Comparison of ENCODE assay signal across 9 cellular contexts in the genomic region with DNA sequence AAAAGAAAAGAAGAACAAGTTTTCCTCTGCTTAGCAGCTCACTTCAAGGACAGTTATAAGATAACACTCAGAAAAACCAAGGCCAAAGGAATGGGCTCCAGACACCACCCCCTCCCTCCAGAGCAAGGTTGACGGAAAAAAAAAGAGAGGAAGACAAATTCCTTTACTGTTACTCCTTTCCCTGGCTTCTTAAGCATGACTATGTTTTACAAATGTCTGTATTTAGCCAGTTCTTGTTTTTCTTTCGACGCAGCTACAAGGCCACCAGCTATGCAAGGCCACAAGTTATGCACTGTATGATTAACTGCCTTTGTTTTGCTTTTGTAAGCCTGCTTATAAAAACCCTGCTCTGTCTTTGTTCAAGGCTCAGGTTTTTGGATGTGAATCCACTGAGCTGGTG. TPM values are rescaled to one million over a fixed set of nuclear protein-coding genes. Genes with fewer than 3 reads are reported as not detected.
DNase-seq lines count a peak whose midpoint lies in the region; ATAC-seq, FAIRE-seq and TF ChIP-seq lines count a peak whose summit lies in the region.
"Not testable (repeated sequence)": the region's sequence is repeated elsewhere in the genome, so short reads cannot be mapped to it uniquely, and the experiment has no call there.
"Had no signal": no experiment of that assay in that cellular context is flagged by ENCODE, and none has a peak within 500 bp of the region (broad histone marks: within the 10 kb centered on the region; RNA-seq: fewer than 3 reads in every experiment).

No MANE protein-coding gene starts in this region.

- H3K27ac ChIP-seq in SJSA1, result peak overlapping the region; percentile 86
- 0 out of 3 replicates have a peak overlapping the region, but pooled peaks have one; percentile 17 for H3K27ac ChIP-seq in K562 (ENCODE audit: extremely low read depth, low read depth, low read length)
- H3K27ac ChIP-seq in fibroblast of lung (ENCODE audit: insufficient read depth, low read length), result peak overlapping the region; percentile 56
- H3K27ac ChIP-seq in ovary, result peak overlapping the region in 1 of 2 donors; percentile 83

- WGBS in K562 (ENCODE audit: insufficient coverage, low coverage, missing lambda C conversion rate), result 55% methylated on average over 3 of the region's 3 CpGs
- WGBS in ovary, 3 donors, result 1 to 10% (median 3%) methylated on average over 3 of the region's 3 CpGs

- in situ Hi-C loops in Caki2 (cut with HindIII; ENCODE audit: low pct_unique_long_range_greater_than_20kb, low sequenced_read_pairs); K562 (cut with MboI): not testable (repeated sequence)

- not testable (repeated sequence) for H3K36me3 ChIP-seq in SJSA1; K562 (ENCODE audit: control insufficient read depth, insufficient read depth, low read length); fibroblast of lung (ENCODE audit: control insufficient read depth, insufficient read depth, low read length); kidney epithelial cell (ENCODE audit: control insufficient read depth, insufficient read depth, low read length); ovary

- CTCF ChIA-PET in K562 (lab: Yijun Ruan, JAX; ENCODE audit: low intra/inter-chr PET ratio), result not testable (repeated sequence)

- FAIRE-seq in K562 (lab: Jason Lieb, UNC), result not testable (repeated sequence)

- H4K20me1 ChIP-seq in K562 (replicated peaks; ENCODE audit: control insufficient read depth, insufficient read depth, low read length); fibroblast of lung (ENCODE audit: control insufficient read depth, extremely low read depth, insufficient read depth, low read length): not testable (repeated sequence)

- not testable (repeated sequence) for H3K4me2 ChIP-seq in K562 (ENCODE audit: insufficient read depth, low read length)
- peak overlapping the region; percentile 25 for H3K4me2 ChIP-seq in fibroblast of lung (ENCODE audit: extremely low read depth, insufficient read depth, low read length)

- not testable (repeated sequence) for H3K4me3 ChIP-seq in SJSA1; K562; fibroblast of lung (replicated peaks in 1 of 4; ENCODE audit: control extremely low read depth in 1 of 4, insufficient read depth in 1 of 4, low read depth in 3 of 4, low read length in 4 of 4); kidney epithelial cell (ENCODE audit: low read depth, low read length); ovary

- TF ChIP-seq EP300 in K562 (IDR thresholded peaks at IDR 0.05; ENCODE audit: low read length); ovary (IDR thresholded peaks at IDR 0.05): not testable (repeated sequence)

- not testable (repeated sequence) for H3K79me2 ChIP-seq in K562 (ENCODE audit: control insufficient read depth, insufficient read depth, low read length); fibroblast of lung (ENCODE audit: control insufficient read depth, insufficient read depth, low read length)

- not testable (repeated sequence) for H3K9me3 ChIP-seq in SJSA1 (replicated peaks); K562 (replicated peaks; ENCODE audit: control insufficient read depth, insufficient read depth, low read depth, low read length); fibroblast of lung (ENCODE audit: control insufficient read depth, insufficient read depth, low read depth, low read length); ovary

- POLR2A ChIA-PET in K562 (lab: Yijun Ruan, JAX), result interaction anchor here (1.0 to 1.3 kb wide), 4 partner anchors 17 to 129 kb away, joined by 3 to 4 read pairs (median 3); no protein-coding TSS in a partner anchor

- H3K9ac ChIP-seq in K562 (ENCODE audit: insufficient read depth in 1 of 2, low read depth in 2 of 2, low read length in 2 of 2); fibroblast of lung (ENCODE audit: insufficient read depth, low read length): not testable (repeated sequence)

- TF ChIP-seq CTCF in K562 (IDR thresholded peaks at IDR 0.05 in 2 of 3, conservative IDR thresholded peaks at IDR 0.05 in 1 of 3; ENCODE audit: insufficient read depth in 2 of 3, low read depth in 1 of 3, low read length in 3 of 3); fibroblast of lung (conservative IDR thresholded peaks at IDR 0.05 in 1 of 2, IDR thresholded peaks at IDR 0.05 in 1 of 2; ENCODE audit: low read depth in 1 of 2, low read length in 2 of 2); kidney epithelial cell (IDR thresholded peaks at IDR 0.05; ENCODE audit: insufficient read depth, low read length, poor library complexity, severe bottlenecking); ovary (IDR thresholded peaks at IDR 0.05): not testable (repeated sequence)

- H3K4me1 ChIP-seq in SJSA1 (replicated peaks), result peaks cover 26% of the 10 kb centered on the region
- H3K4me1 ChIP-seq in K562 (replicated peaks in 1 of 2; ENCODE audit: control insufficient read depth in 2 of 2, insufficient read depth in 2 of 2, low read length in 2 of 2), result peaks cover 0 to 12% of the 10 kb centered on the region in 2 experiments; a peak in 4 of 5 replicates
- H3K4me1 ChIP-seq in fibroblast of lung (ENCODE audit: control insufficient read depth, extremely low read depth, insufficient read depth, low read length), result not testable (repeated sequence)
- peaks cover 14% of the 10 kb centered on the region for H3K4me1 ChIP-seq in ovary (ENCODE audit: insufficient read depth)

- intact Hi-C loops in K562 (cut with micrococcal nuclease), result loop anchor here (10.0 kb wide), 2 partner anchors 181 to 211 kb away; no protein-coding TSS in a partner anchor
- intact Hi-C loops in ovary (cut with DNase I), result not testable (repeated sequence)

- not testable (repeated sequence) for TF ChIP-seq RAD21 in K562 (CRISPR knock-in tag; conservative IDR thresholded peaks at IDR 0.05 in 1 of 2, IDR thresholded peaks at IDR 0.05 in 1 of 2)

- not testable (repeated sequence) for TF ChIP-seq POLR2A in K562 (conservative IDR thresholded peaks at IDR 0.05); ovary (IDR thresholded peaks at IDR 0.05)

- peak; percentile 88 for DNase-seq in Caki2 (ENCODE audit: low read depth)
- DNase-seq in HK-2 (ENCODE audit: unreplicated experiment), result peak; percentile 37
- DNase-seq in SJSA1 (ENCODE audit: low read depth in 1 of 2, low spot score in 2 of 2), result peak; percentile 72 to 92
- not testable (repeated sequence) for DNase-seq in K562 (ENCODE audit: extremely low read depth in 1 of 4, low spot score in 3 of 4)
- DNase-seq in fibroblast of lung (ENCODE audit: low read depth in 2 of 2), result peak; percentile 49 to 96
- DNase-seq in kidney epithelial cell (ENCODE audit: low read depth), result peak; percentile 61
- peak; percentile 28 to 55 (median 44) for DNase-seq in ovary

- H3K27me3 ChIP-seq in SJSA1 (replicated peaks); K562 (ENCODE audit: control insufficient read depth in 2 of 2, insufficient read depth in 2 of 2, low read length in 2 of 2); fibroblast of lung (ENCODE audit: control insufficient read depth, insufficient read depth, low read length); kidney epithelial cell (ENCODE audit: control insufficient read depth, insufficient read depth, low read length); ovary: not testable (repeated sequence)

- peak overlapping the region; percentile 52 for H2AFZ ChIP-seq in K562 (ENCODE audit: low read depth, low read length)
- H2AFZ ChIP-seq in fibroblast of lung (ENCODE audit: low read length), result peak overlapping the region; percentile 35

- H3K9me1 ChIP-seq in K562 (ENCODE audit: control insufficient read depth, insufficient read depth, low read length), result not testable (repeated sequence)

- not testable (repeated sequence) for ATAC-seq in K562

- BruUV-seq in K562 (replicated peaks; lab: Mats Ljungman, UMichigan), result not testable (repeated sequence)

RNA-seq across cellular contexts. Expression of a gene that starts 15.0 kb away (rescaled TPM):
- total RNA-seq in Caki2 (2014; rRNA removed; shearing (Covaris generic); ENCODE audit: low replicate concordance), result 1.5 and 2.4 TPM in 2 replicates
- total RNA-seq in SJSA1 (2014; rRNA removed; shearing (Covaris generic)), result 20.6 and 31.4 TPM in 2 replicates
- total RNA-seq in K562 (2011; cell fraction: chromatin; rRNA removed; ENCODE audit: low replicate concordance), result 0.12 and 0.18 TPM in 2 replicates
- total RNA-seq in K562 (2011; cell fraction: nucleolus; rRNA removed), result under 0.01 and 0.13 TPM in 2 replicates
- 0.22 and 0.23 TPM in 2 replicates for total RNA-seq in K562 (2011; cell fraction: nucleoplasm; rRNA removed)
- 0.18 and 0.33 TPM in 2 replicates for total RNA-seq in K562 (2014; rRNA removed)
- 0.40 and 0.51 TPM in 2 replicates for total RNA-seq in K562 (2014; rRNA removed; fragmentation: Illumina TruSeq; extraction: Trizol)
- 0.34 and 0.43 TPM in 2 replicates for total RNA-seq in K562 (2015; rRNA removed; fragmentation: Illumina TruSeq; extraction: Trizol)
- 0.34 and 0.47 TPM in 2 replicates for total RNA-seq in K562 (2021)
- polyA plus RNA-seq in K562 (2011; rRNA removed), result 0.07 TPM in 2 replicates
- polyA plus RNA-seq in K562 (2011; cell fraction: cytosol; rRNA removed), result 0.04 and 0.06 TPM in 2 replicates
- polyA plus RNA-seq in K562 (2011; cell fraction: nucleus; rRNA removed), result 0.06 and 0.07 TPM in 2 replicates
- 0.44 and 1.3 TPM in 2 replicates for polyA plus RNA-seq in K562 (2012)
- polyA plus RNA-seq in K562 (2014; fragmentation: Illumina TruSeq; extraction: Trizol), result 0.44 and 0.45 TPM in 2 replicates
- polyA plus RNA-seq in K562 (2014; fragmentation: Nextera tagmentation; extraction: Ambion mirVana), result under 1 TPM; 0.13 to 0.14 TPM
- 0.19 and 0.27 TPM in 2 replicates for polyA plus RNA-seq in K562 (2014; rRNA removed)
- 0.12 and 0.14 TPM in 2 replicates for polyA minus RNA-seq in K562 (2011; rRNA and poly(A)+ RNA removed)
- 0.10 and 0.18 TPM in 2 replicates for polyA minus RNA-seq in K562 (2011; cell fraction: cytosol; rRNA and poly(A)+ RNA removed)
- under 0.01 TPM in 2 replicates for polyA minus RNA-seq in K562 (2011; cell fraction: nucleus; rRNA and poly(A)+ RNA removed)
- total RNA-seq in fibroblast of lung, result 7.2 and 36.5 TPM in 2 replicates
- 45.2 and 51.6 TPM in 2 replicates for polyA plus RNA-seq in fibroblast of lung
- polyA plus RNA-seq in fibroblast of lung (2012), result 44.9 and 62.5 TPM in 2 replicates
- polyA minus RNA-seq in fibroblast of lung (ENCODE audit: low replicate concordance), result 69.9 and 98.4 TPM in 2 replicates
- 35.9 and 36.8 TPM in 2 replicates for total RNA-seq in kidney epithelial cell
- total RNA-seq in ovary, result 1 to 10 TPM; 1.1 to 8.2 (median 4.0) TPM
- 1 to 10 TPM; 1.1 to 1.9 TPM for polyA plus RNA-seq in ovary
- total RNA-seq: upper lobe of right lung had no signal
- polyA plus RNA-seq: CD4-positive, alpha-beta memory T cell had no signal

RNA-seq across cellular contexts. Expression of a gene that starts 28.1 kb away (rescaled TPM):
- 23.1 and 28.4 TPM in 2 replicates for total RNA-seq in Caki2 (2014; rRNA removed; shearing (Covaris generic); ENCODE audit: low replicate concordance)
- 19.8 and 34.0 TPM in 2 replicates for total RNA-seq in SJSA1 (2014; rRNA removed; shearing (Covaris generic))
- 17.1 and 23.9 TPM in 2 replicates for total RNA-seq in K562 (2011; cell fraction: chromatin; rRNA removed; ENCODE audit: low replicate concordance)
- total RNA-seq in K562 (2011; cell fraction: nucleolus; rRNA removed), result 23.8 and 28.2 TPM in 2 replicates
- total RNA-seq in K562 (2011; cell fraction: nucleoplasm; rRNA removed), result 15.8 and 17.0 TPM in 2 replicates
- total RNA-seq in K562 (2014; rRNA removed) (15.2 and 19.6 TPM in 2 replicates), K562 (2014; rRNA removed; fragmentation: Illumina TruSeq; extraction: Trizol) (11.3 and 11.7 TPM in 2 replicates), K562 (2015; rRNA removed; fragmentation: Illumina TruSeq; extraction: Trizol) (10.7 and 10.9 TPM in 2 replicates), K562 (2021) (22.8 and 25.9 TPM in 2 replicates), fibroblast of lung (6.9 and 7.8 TPM in 2 replicates), kidney epithelial cell (13.0 and 19.9 TPM in 2 replicates), ovary (10 to 100 TPM in 5 of 7 donors, 1 to 10 TPM in 2; 7.1 to 14.1 (median 11.4) TPM)
- polyA plus RNA-seq in K562 (2011; rRNA removed) (12.0 and 12.7 TPM in 2 replicates), K562 (2014; fragmentation: Illumina TruSeq; extraction: Trizol) (10.9 and 11.6 TPM in 2 replicates), K562 (2014; fragmentation: Nextera tagmentation; extraction: Ambion mirVana) (1 to 10 TPM; 3.1 to 4.8 TPM), K562 (2014; rRNA removed) (21.1 and 23.6 TPM in 2 replicates), fibroblast of lung (11.8 and 14.5 TPM in 2 replicates), ovary (10 to 100 TPM in 1 of 2 donors, 1 to 10 TPM in 1; 9.3 to 13.7 TPM)
- polyA plus RNA-seq in K562 (2011; cell fraction: cytosol; rRNA removed), result 13.7 and 27.1 TPM in 2 replicates
- polyA plus RNA-seq in K562 (2011; cell fraction: nucleus; rRNA removed), result 12.5 and 13.1 TPM in 2 replicates
- polyA plus RNA-seq in K562 (2012), result 15.7 and 17.3 TPM in 2 replicates
- 10.1 and 11.8 TPM in 2 replicates for polyA minus RNA-seq in K562 (2011; rRNA and poly(A)+ RNA removed)
- 6.3 and 8.4 TPM in 2 replicates for polyA minus RNA-seq in K562 (2011; cell fraction: cytosol; rRNA and poly(A)+ RNA removed)
- polyA minus RNA-seq in K562 (2011; cell fraction: nucleus; rRNA and poly(A)+ RNA removed), result 7.7 and 12.9 TPM in 2 replicates
- 10.7 and 15.4 TPM in 2 replicates for polyA plus RNA-seq in fibroblast of lung (2012)
- polyA minus RNA-seq in fibroblast of lung (ENCODE audit: low replicate concordance), result 4.4 and 7.1 TPM in 2 replicates

RNA-seq across cellular contexts. Expression of a gene that starts 49.4 kb away (rescaled TPM):
- total RNA-seq in Caki2 (2014; rRNA removed; shearing (Covaris generic); ENCODE audit: low replicate concordance), result 46.5 and 49.6 TPM in 2 replicates
- total RNA-seq in SJSA1 (2014; rRNA removed; shearing (Covaris generic)), result 69.7 and 100 TPM in 2 replicates
- total RNA-seq in K562 (2011; cell fraction: chromatin; rRNA removed; ENCODE audit: low replicate concordance), result 35.5 and 42.7 TPM in 2 replicates
- 45.9 and 51.5 TPM in 2 replicates for total RNA-seq in K562 (2011; cell fraction: nucleolus; rRNA removed)
- 54.7 and 62.0 TPM in 2 replicates for total RNA-seq in K562 (2011; cell fraction: nucleoplasm; rRNA removed)
- total RNA-seq in K562 (2014; rRNA removed) (33.4 and 47.6 TPM in 2 replicates), K562 (2014; rRNA removed; fragmentation: Illumina TruSeq; extraction: Trizol) (37.8 and 40.2 TPM in 2 replicates), K562 (2015; rRNA removed; fragmentation: Illumina TruSeq; extraction: Trizol) (29.7 and 34.6 TPM in 2 replicates), K562 (2021) (57.9 and 60.8 TPM in 2 replicates), fibroblast of lung (34.5 and 34.7 TPM in 2 replicates), kidney epithelial cell (62.1 and 62.8 TPM in 2 replicates), ovary (10 to 100 TPM; 33.0 to 52.8 (median 41.0) TPM)
- polyA plus RNA-seq in K562 (2011; rRNA removed) (45.9 and 53.1 TPM in 2 replicates), K562 (2014; fragmentation: Illumina TruSeq; extraction: Trizol) (31.7 and 32.1 TPM in 2 replicates), K562 (2014; fragmentation: Nextera tagmentation; extraction: Ambion mirVana) (10 to 100 TPM; 17.0 to 29.3 TPM), K562 (2014; rRNA removed) (43.5 and 45.4 TPM in 2 replicates), fibroblast of lung (30.8 and 32.4 TPM in 2 replicates), ovary (10 to 100 TPM; 27.3 to 29.4 TPM)
- 17.1 and 33.6 TPM in 2 replicates for polyA plus RNA-seq in K562 (2011; cell fraction: cytosol; rRNA removed)
- polyA plus RNA-seq in K562 (2011; cell fraction: nucleus; rRNA removed), result 13.3 and 16.5 TPM in 2 replicates
- polyA plus RNA-seq in K562 (2012), result 46.0 and 101 TPM in 2 replicates
- 22.5 and 27.6 TPM in 2 replicates for polyA minus RNA-seq in K562 (2011; rRNA and poly(A)+ RNA removed)
- 56.3 and 58.4 TPM in 2 replicates for polyA minus RNA-seq in K562 (2011; cell fraction: cytosol; rRNA and poly(A)+ RNA removed)
- 10.6 and 13.2 TPM in 2 replicates for polyA minus RNA-seq in K562 (2011; cell fraction: nucleus; rRNA and poly(A)+ RNA removed)
- 36.0 and 39.0 TPM in 2 replicates for polyA plus RNA-seq in fibroblast of lung (2012)
- polyA minus RNA-seq in fibroblast of lung (ENCODE audit: low replicate concordance), result 5.8 and 6.6 TPM in 2 replicates

RNA-seq across cellular contexts. Expression of a gene that starts 50.5 kb away (rescaled TPM):
- total RNA-seq in Caki2 (2014; rRNA removed; shearing (Covaris generic); ENCODE audit: low replicate concordance), result 53.2 and 56.0 TPM in 2 replicates
- total RNA-seq in SJSA1 (2014; rRNA removed; shearing (Covaris generic)), result 63.7 and 91.1 TPM in 2 replicates
- total RNA-seq in K562 (2011; cell fraction: chromatin; rRNA removed; ENCODE audit: low replicate concordance), result 33.9 and 89.6 TPM in 2 replicates
- 32.2 and 33.0 TPM in 2 replicates for total RNA-seq in K562 (2011; cell fraction: nucleolus; rRNA removed)
- 65.7 and 117 TPM in 2 replicates for total RNA-seq in K562 (2011; cell fraction: nucleoplasm; rRNA removed)
- 36.3 and 40.1 TPM in 2 replicates for total RNA-seq in K562 (2014; rRNA removed)
- total RNA-seq in K562 (2014; rRNA removed; fragmentation: Illumina TruSeq; extraction: Trizol), result 102 and 114 TPM in 2 replicates
- 66.4 and 73.3 TPM in 2 replicates for total RNA-seq in K562 (2015; rRNA removed; fragmentation: Illumina TruSeq; extraction: Trizol)
- 54.4 and 54.9 TPM in 2 replicates for total RNA-seq in K562 (2021)
- 64.1 and 78.0 TPM in 2 replicates for polyA plus RNA-seq in K562 (2011; rRNA removed)
- polyA plus RNA-seq in K562 (2011; cell fraction: cytosol; rRNA removed), result 12.5 and 39.8 TPM in 2 replicates
- polyA plus RNA-seq in K562 (2011; cell fraction: nucleus; rRNA removed), result 11.6 and 25.7 TPM in 2 replicates
- polyA plus RNA-seq in K562 (2012), result 49.8 and 74.5 TPM in 2 replicates
- 85.1 and 99.0 TPM in 2 replicates for polyA plus RNA-seq in K562 (2014; fragmentation: Illumina TruSeq; extraction: Trizol)
- polyA plus RNA-seq in K562 (2014; fragmentation: Nextera tagmentation; extraction: Ambion mirVana), result 100 to 1,000 TPM in 1 of 2 experiments, 10 to 100 TPM in 1; 90.9 to 106 TPM
- polyA plus RNA-seq in K562 (2014; rRNA removed), result 72.3 and 88.8 TPM in 2 replicates
- 45.1 and 68.5 TPM in 2 replicates for polyA minus RNA-seq in K562 (2011; rRNA and poly(A)+ RNA removed)
- 31.9 and 32.6 TPM in 2 replicates for polyA minus RNA-seq in K562 (2011; cell fraction: cytosol; rRNA and poly(A)+ RNA removed)
- 19.0 and 31.0 TPM in 2 replicates for polyA minus RNA-seq in K562 (2011; cell fraction: nucleus; rRNA and poly(A)+ RNA removed)
- total RNA-seq in fibroblast of lung, result 55.5 and 63.2 TPM in 2 replicates
- 70.0 and 73.3 TPM in 2 replicates for polyA plus RNA-seq in fibroblast of lung
- polyA plus RNA-seq in fibroblast of lung (2012), result 49.5 and 51.0 TPM in 2 replicates
- polyA minus RNA-seq in fibroblast of lung (ENCODE audit: low replicate concordance), result 2.1 and 4.5 TPM in 2 replicates
- total RNA-seq in kidney epithelial cell, result 76.9 and 83.6 TPM in 2 replicates
- total RNA-seq in ovary, result 10 to 100 TPM; 37.8 to 68.1 (median 61.9) TPM
- polyA plus RNA-seq in ovary, result 10 to 100 TPM; 51.9 to 73.9 TPM
